In genomic region chr19:7476941-7477494, GRCh38 we compare ENCODE assay signal across 36 cellular contexts. TPM values are rescaled to one million over a fixed set of nuclear protein-coding genes. Genes with fewer than 3 reads are reported as not detected.
DNase-seq lines count a peak whose midpoint lies in the region; ATAC-seq, FAIRE-seq and TF ChIP-seq lines count a peak whose summit lies in the region.
"Had no signal": no experiment of that assay in that cellular context is flagged by ENCODE, and none has a peak within 500 bp of the region (broad histone marks: within the 10 kb centered on the region; RNA-seq: fewer than 3 reads in every experiment).

No MANE protein-coding gene starts in this region.

- H3K9me3 ChIP-seq in K562 (replicated peaks; ENCODE audit: control insufficient read depth, insufficient read depth, low read depth, low read length) (no peaks in the 10 kb centered on the region), smooth muscle cell (replicated peaks; ENCODE audit: low read depth) (no peaks in the 10 kb centered on the region)
- H3K9me3 ChIP-seq: A549, esophagus muscularis mucosa, left ventricle myocardium inferior, right lobe of liver, stomach, vagina had no signal

- FAIRE-seq in GM12892 (lab: Jason Lieb, UNC) (no peak), K562 (lab: Jason Lieb, UNC) (no peak)
- FAIRE-seq: A549, endometrium, GM18507, GM19239, islet of Langerhans had no signal

- no peaks in the 10 kb centered on the region for H3K36me3 Mint-ChIP-seq in naive B cell
- H3K36me3 Mint-ChIP-seq: CD4-positive, CD25-positive, alpha-beta regulatory T cell had no signal

- peaks cover 10 to 42% of the 10 kb centered on the region in 2 experiments for H3K4me1 ChIP-seq in K562 (replicated peaks in 1 of 2; ENCODE audit: control insufficient read depth in 2 of 2, insufficient read depth in 2 of 2, low read length in 2 of 2)
- H3K4me1 ChIP-seq in smooth muscle cell (ENCODE audit: low read depth) = peaks cover 5% of the 10 kb centered on the region
- H3K4me1 ChIP-seq: A549 had no signal

- in situ Hi-C loops in K562 (cut with MboI) = no loop called here

- H3K4me3 ChIP-seq in K562 (no peak overlapping the region), smooth muscle cell (no peak overlapping the region)
- H3K4me3 ChIP-seq: A549, esophagus muscularis mucosa, GM23248, left ventricle myocardium inferior, right lobe of liver, stomach, vagina had no signal

- H4K20me1 ChIP-seq in K562 (replicated peaks; ENCODE audit: control insufficient read depth, insufficient read depth, low read length) = no peaks in the 10 kb centered on the region
- H4K20me1 ChIP-seq in smooth muscle cell (ENCODE audit: low read depth) = no peaks in the 10 kb centered on the region

- H3K9ac ChIP-seq in K562 (ENCODE audit: insufficient read depth in 1 of 2, low read depth in 2 of 2, low read length in 2 of 2) (peak overlapping the region in 1 of 2 experiments; percentile 58; a peak in 1 of 4 replicates), smooth muscle cell (ENCODE audit: low read depth) (no peak overlapping the region)
- H3K9ac ChIP-seq: GM23248 had no signal

- peak overlapping the region in 4 of 6 donors; percentile 26 to 74 (median 66) for H3K27ac Mint-ChIP-seq in naive B cell
- H3K27ac Mint-ChIP-seq: activated CD4-positive, alpha-beta T cell treated with anti-CD3 and anti-CD28 coated beads for 36 hours; activated CD8-positive, alpha-beta T cell treated with anti-CD3 and anti-CD28 coated beads, Interleukin-2, amount 10 ng/mL, durations not matched to agents 7 days and 5 days; activated naive CD4-positive, alpha-beta T cell treated with anti-CD3 and anti-CD28 coated beads for 36 hours; HFFc6 had no signal

- H2AFZ ChIP-seq in K562 (ENCODE audit: low read depth, low read length) = no peak overlapping the region
- no peak overlapping the region for H2AFZ ChIP-seq in smooth muscle cell (ENCODE audit: low read depth)
- H2AFZ ChIP-seq: GM23248 had no signal

- TF ChIP-seq RAD21 in K562 (CRISPR knock-in tag; conservative IDR thresholded peaks at IDR 0.05 in 1 of 2, IDR thresholded peaks at IDR 0.05 in 1 of 2) = no peak

- no peaks in the 10 kb centered on the region for H3K9me1 ChIP-seq in K562 (ENCODE audit: control insufficient read depth, insufficient read depth, low read length)

- H3K27me3 Mint-ChIP-seq in naive B cell = no peaks in the 10 kb centered on the region
- H3K27me3 Mint-ChIP-seq: activated CD4-positive, alpha-beta T cell treated with anti-CD3 and anti-CD28 coated beads for 36 hours; CD4-positive, CD25-positive, alpha-beta regulatory T cell; progenitor cell of endocrine pancreas had no signal

- H3K36me3 ChIP-seq in K562 (ENCODE audit: control insufficient read depth, insufficient read depth, low read length) (no peaks in the 10 kb centered on the region), smooth muscle cell (ENCODE audit: low read depth) (no peaks in the 10 kb centered on the region)

- BruUV-seq in K562 (replicated peaks; lab: Mats Ljungman, UMichigan) = no TSS peak

- TF ChIP-seq CTCF in K562 (IDR thresholded peaks at IDR 0.05 in 2 of 3, conservative IDR thresholded peaks at IDR 0.05 in 1 of 3; ENCODE audit: insufficient read depth in 2 of 3, low read depth in 1 of 3, low read length in 3 of 3) (0 out of 6 replicates have a peak, but pooled peaks of 1 of the 3 experiments have one; percentile 7), smooth muscle cell (IDR thresholded peaks at IDR 0.05; ENCODE audit: borderline replicate concordance, insufficient read depth, poor library complexity, severe bottlenecking) (no peak)

- CTCF ChIA-PET in K562 (lab: Yijun Ruan, JAX; ENCODE audit: low intra/inter-chr PET ratio) = no interaction called here

- H3F3A ChIP-seq in smooth muscle cell (ENCODE audit: low read depth) = no peaks in the 10 kb centered on the region

- 0 out of 2 replicates have a peak, but pooled peaks have one; percentile 3 for TF ChIP-seq POLR2A in GM12892 (IDR thresholded peaks at IDR 0.05; ENCODE audit: low read depth, low read length)
- TF ChIP-seq POLR2A in K562 (conservative IDR thresholded peaks at IDR 0.05) = no peak

- H3K79me2 ChIP-seq in K562 (ENCODE audit: control insufficient read depth, insufficient read depth, low read length) = no peaks in the 10 kb centered on the region
- no peaks in the 10 kb centered on the region for H3K79me2 ChIP-seq in smooth muscle cell (ENCODE audit: low read depth)

- H3K27ac ChIP-seq in K562 (ENCODE audit: extremely low read depth, low read depth, low read length) = no peak overlapping the region
- no peak overlapping the region for H3K27ac ChIP-seq in smooth muscle cell (ENCODE audit: low read depth)
- H3K27ac ChIP-seq: A549, esophagus muscularis mucosa, GM23248, left ventricle myocardium inferior, right lobe of liver, vagina, VCaP had no signal

- no peak overlapping the region for H3K4me2 ChIP-seq in K562 (ENCODE audit: insufficient read depth, low read length)
- no peak overlapping the region for H3K4me2 ChIP-seq in smooth muscle cell
- H3K4me2 ChIP-seq: A549 had no signal

- H3K4me1 Mint-ChIP-seq in naive B cell = peaks cover 5 to 37% (median 17%) of the 10 kb centered on the region in 3 donors
- H3K4me1 Mint-ChIP-seq: activated CD4-positive, alpha-beta T cell treated with anti-CD3 and anti-CD28 coated beads for 36 hours had no signal

- H3K4me3 Mint-ChIP-seq in naive B cell = no peak overlapping the region
- H3K4me3 Mint-ChIP-seq: activated CD4-positive, alpha-beta T cell treated with anti-CD3 and anti-CD28 coated beads for 36 hours; activated CD8-positive, alpha-beta T cell treated with anti-CD3 and anti-CD28 coated beads, Interleukin-2, amount 10 ng/mL, durations not matched to agents 7 days and 5 days; activated naive CD4-positive, alpha-beta T cell treated with anti-CD3 and anti-CD28 coated beads for 36 hours; HFFc6 had no signal

- 55% methylated on average over 22 of the region's 31 CpGs for WGBS in K562 (ENCODE audit: insufficient coverage, low coverage, missing lambda C conversion rate)
- 91% methylated on average over 18 of the region's 31 CpGs for WGBS in smooth muscle cell (ENCODE audit: low lambda C conversion rate)

- no peak for DNase-seq in GM12892 (ENCODE audit: insufficient read length)
- DNase-seq in K562 (ENCODE audit: extremely low read depth in 1 of 4, low spot score in 3 of 4) = no peak
- no peak for DNase-seq in naive B cell
- DNase-seq in smooth muscle cell (lab: John Stamatoyannopoulos, UW; ENCODE audit: unreplicated experiment) = no peak
- DNase-seq in SK-N-DZ (ENCODE audit: low spot score) = no peak
- DNase-seq: activated CD4-positive, alpha-beta T cell treated with anti-CD3 and anti-CD28 coated beads for 36 hours; activated CD8-positive, alpha-beta T cell treated with anti-CD3 and anti-CD28 coated beads, Interleukin-2, amount 10 ng/mL, durations not matched to agents 7 days and 5 days; activated naive CD4-positive, alpha-beta T cell treated with anti-CD3 and anti-CD28 coated beads for 36 hours; caudate nucleus; CD4-positive, CD25-positive, alpha-beta regulatory T cell; dermis blood vessel endothelial cell; DMS79 treated with DMSO at 0.1 percent for 48 hours; GM23248; HFFc6; KG1; left ventricle myocardium inferior; mesendoderm; MM.1S; NCI-H1436 treated with DMSO at 0.1 percent for 48 hours; NCI-H2081 treated with DMSO at 0.1 percent for 48 hours; NCI-H345; right lobe of liver; Right ventricle myocardium superior; stimulated activated CD8-positive, alpha-beta memory T cell treated with anti-CD3 and anti-CD28 coated beads, Interleukin-4, amount 100 ng/mL, for 48 hours; stomach; T-helper 9 cell had no signal

- no peak for TF ChIP-seq EP300 in K562 (IDR thresholded peaks at IDR 0.05; ENCODE audit: low read length)

- POLR2A ChIA-PET in K562 (lab: Yijun Ruan, JAX) = interaction anchor here (0.6 kb wide), 1 partner anchor 9 kb away, joined by 3 read pairs; no protein-coding TSS in a partner anchor

- H3K9me3 Mint-ChIP-seq in naive B cell = no peaks in the 10 kb centered on the region
- H3K9me3 Mint-ChIP-seq: activated naive CD4-positive, alpha-beta T cell treated with anti-CD3 and anti-CD28 coated beads for 36 hours; CD4-positive, CD25-positive, alpha-beta regulatory T cell; HFFc6 had no signal

- intact Hi-C loops in K562 (cut with micrococcal nuclease) = no loop called here

- ATAC-seq in K562 (no peak), naive B cell (ENCODE audit: low read depth in 2 of 2) (no peak), HG03280 (IDR thresholded peaks at IDR 0.05; ENCODE audit: unreplicated experiment) (no peak)
- ATAC-seq: activated CD8-positive, alpha-beta T cell treated with anti-CD3 and anti-CD28 coated beads, Interleukin-2, amount 10 ng/mL, durations not matched to agents 7 days and 5 days had no signal

- no peaks in the 10 kb centered on the region for H3K27me3 ChIP-seq in K562 (ENCODE audit: control insufficient read depth in 2 of 2, insufficient read depth in 2 of 2, low read length in 2 of 2)
- H3K27me3 ChIP-seq in smooth muscle cell (ENCODE audit: low read depth) = no peaks in the 10 kb centered on the region
- H3K27me3 ChIP-seq: esophagus muscularis mucosa, right lobe of liver, stomach, vagina had no signal

RNA-seq across cellular contexts. Expression of gene PEX11G, which starts 11.8 kb away (rescaled TPM):
- polyA plus RNA-seq in GM12892 (2012; ENCODE audit: missing spikeins) = 0.87 TPM
- total RNA-seq in K562 (2011; cell fraction: chromatin; rRNA removed; ENCODE audit: low replicate concordance) = 1.5 and 4.5 TPM in 2 replicates
- 3.2 and 5.0 TPM in 2 replicates for total RNA-seq in K562 (2011; cell fraction: nucleolus; rRNA removed)
- total RNA-seq in K562 (2011; cell fraction: nucleoplasm; rRNA removed) = 1.8 and 2.3 TPM in 2 replicates
- 1.7 and 3.2 TPM in 2 replicates for total RNA-seq in K562 (2014; rRNA removed)
- total RNA-seq in K562 (2014; rRNA removed; fragmentation: Illumina TruSeq; extraction: Trizol) = 0.29 and 0.32 TPM in 2 replicates
- total RNA-seq in K562 (2015; rRNA removed; fragmentation: Illumina TruSeq; extraction: Trizol) = 0.47 and 0.98 TPM in 2 replicates
- 1.8 and 2.1 TPM in 2 replicates for total RNA-seq in K562 (2021)
- polyA plus RNA-seq in K562 (2011; rRNA removed) = 0.86 and 1.6 TPM in 2 replicates
- 2.2 and 5.5 TPM in 2 replicates for polyA plus RNA-seq in K562 (2011; cell fraction: cytosol; rRNA removed)
- 1.9 and 3.8 TPM in 2 replicates for polyA plus RNA-seq in K562 (2011; cell fraction: nucleus; rRNA removed)
- 1.8 and 3.7 TPM in 2 replicates for polyA plus RNA-seq in K562 (2012)
- polyA plus RNA-seq in K562 (2014; fragmentation: Illumina TruSeq; extraction: Trizol) = 0.54 and 0.79 TPM in 2 replicates
- under 1 TPM in 1 of 2 experiments, not detected in 1; 0.07 TPM for polyA plus RNA-seq in K562 (2014; fragmentation: Nextera tagmentation; extraction: Ambion mirVana)
- polyA plus RNA-seq in K562 (2014; rRNA removed) = 1.5 and 2.2 TPM in 2 replicates
- 0.51 and 0.70 TPM in 2 replicates for polyA minus RNA-seq in K562 (2011; rRNA and poly(A)+ RNA removed)
- polyA minus RNA-seq in K562 (2011; cell fraction: cytosol; rRNA and poly(A)+ RNA removed) = 1.0 TPM in 1 of 2 replicates, not detected in the other
- 1.6 and 1.7 TPM in 2 replicates for polyA minus RNA-seq in K562 (2011; cell fraction: nucleus; rRNA and poly(A)+ RNA removed)
- polyA plus RNA-seq in naive B cell (ENCODE audit: low read depth in 6 of 6) = 1 to 10 TPM in 3 of 6 donors, under 1 TPM in 3; 0.52 to 4.4 (median 1.2) TPM
- 3.8 TPM in 1 of 2 replicates, not detected in the other for total RNA-seq in smooth muscle cell
- polyA plus RNA-seq in smooth muscle cell = 4.3 and 6.4 TPM in 2 replicates
- 3.7 and 4.4 TPM in 2 replicates for polyA plus RNA-seq in SK-N-DZ (2014; cell fraction: cytosol; rRNA removed)
- polyA plus RNA-seq in SK-N-DZ (2014; cell fraction: nucleus; rRNA removed) = 0.30 and 1.8 TPM in 2 replicates
- total RNA-seq: CD4-positive, CD25-positive, alpha-beta regulatory T cell had no signal

RNA-seq across cellular contexts. Expression of gene ZNF358, which starts 38.9 kb away (rescaled TPM):
- polyA plus RNA-seq in GM12892 (2012; ENCODE audit: missing spikeins) = 0.72 TPM
- total RNA-seq in K562 (2011; cell fraction: chromatin; rRNA removed; ENCODE audit: low replicate concordance) = 0.39 and 3.7 TPM in 2 replicates
- 1.8 and 2.5 TPM in 2 replicates for total RNA-seq in K562 (2011; cell fraction: nucleolus; rRNA removed)
- total RNA-seq in K562 (2011; cell fraction: nucleoplasm; rRNA removed) = 2.4 and 2.6 TPM in 2 replicates
- 5.9 and 8.0 TPM in 2 replicates for total RNA-seq in K562 (2014; rRNA removed)
- total RNA-seq in K562 (2014; rRNA removed; fragmentation: Illumina TruSeq; extraction: Trizol) = 1.4 and 2.4 TPM in 2 replicates
- total RNA-seq in K562 (2015; rRNA removed; fragmentation: Illumina TruSeq; extraction: Trizol) = 4.1 and 4.6 TPM in 2 replicates
- total RNA-seq in K562 (2021) = 9.1 and 9.3 TPM in 2 replicates
- polyA plus RNA-seq in K562 (2011; rRNA removed) = 4.9 and 7.6 TPM in 2 replicates
- polyA plus RNA-seq in K562 (2011; cell fraction: cytosol; rRNA removed) = 11.3 and 16.2 TPM in 2 replicates
- 4.4 and 6.5 TPM in 2 replicates for polyA plus RNA-seq in K562 (2011; cell fraction: nucleus; rRNA removed)
- 7.0 and 15.6 TPM in 2 replicates for polyA plus RNA-seq in K562 (2012)
- 12.9 and 17.2 TPM in 2 replicates for polyA plus RNA-seq in K562 (2014; fragmentation: Illumina TruSeq; extraction: Trizol)
- polyA plus RNA-seq in K562 (2014; fragmentation: Nextera tagmentation; extraction: Ambion mirVana) = under 1 TPM; 0.04 TPM
- polyA plus RNA-seq in K562 (2014; rRNA removed) = 5.3 and 6.3 TPM in 2 replicates
- 1.1 and 1.6 TPM in 2 replicates for polyA minus RNA-seq in K562 (2011; rRNA and poly(A)+ RNA removed)
- polyA minus RNA-seq in K562 (2011; cell fraction: cytosol; rRNA and poly(A)+ RNA removed) = 3.9 and 6.9 TPM in 2 replicates
- polyA minus RNA-seq in K562 (2011; cell fraction: nucleus; rRNA and poly(A)+ RNA removed) = 1.1 and 2.1 TPM in 2 replicates
- polyA plus RNA-seq in naive B cell (ENCODE audit: low read depth in 6 of 6) = 1 to 10 TPM in 5 of 6 donors, under 1 TPM in 1; 0.94 to 3.5 (median 1.6) TPM
- 47.9 and 67.2 TPM in 2 replicates for total RNA-seq in smooth muscle cell
- polyA plus RNA-seq in smooth muscle cell = 34.4 and 40.8 TPM in 2 replicates
- 48.8 and 53.6 TPM in 2 replicates for polyA plus RNA-seq in SK-N-DZ (2014; cell fraction: cytosol; rRNA removed)
- polyA plus RNA-seq in SK-N-DZ (2014; cell fraction: nucleus; rRNA removed) = 22.6 and 23.8 TPM in 2 replicates

RNA-seq across cellular contexts. Expression of gene MCOLN1, which starts 45.4 kb away (rescaled TPM):
- 3.9 TPM for polyA plus RNA-seq in GM12892 (2012; ENCODE audit: missing spikeins)
- 31.5 and 96.4 TPM in 2 replicates for total RNA-seq in K562 (2011; cell fraction: chromatin; rRNA removed; ENCODE audit: low replicate concordance)
- total RNA-seq in K562 (2011; cell fraction: nucleolus; rRNA removed) = 70.1 and 71.4 TPM in 2 replicates
- total RNA-seq in K562 (2011; cell fraction: nucleoplasm; rRNA removed) = 41.6 and 43.7 TPM in 2 replicates
- total RNA-seq in K562 (2014; rRNA removed) (3.9 and 7.4 TPM in 2 replicates), K562 (2014; rRNA removed; fragmentation: Illumina TruSeq; extraction: Trizol) (1.5 and 2.6 TPM in 2 replicates), K562 (2015; rRNA removed; fragmentation: Illumina TruSeq; extraction: Trizol) (3.5 and 4.9 TPM in 2 replicates), K562 (2021) (14.2 and 15.1 TPM in 2 replicates), smooth muscle cell (5.5 and 9.8 TPM in 2 replicates)
- polyA plus RNA-seq in K562 (2011; rRNA removed) (10.6 and 12.0 TPM in 2 replicates), K562 (2014; fragmentation: Illumina TruSeq; extraction: Trizol) (7.1 and 8.9 TPM in 2 replicates), K562 (2014; fragmentation: Nextera tagmentation; extraction: Ambion mirVana) (under 1 TPM; 0.25 to 0.83 TPM), K562 (2014; rRNA removed) (15.4 and 17.0 TPM in 2 replicates), naive B cell (ENCODE audit: low read depth in 6 of 6) (1 to 10 TPM; 5.0 to 8.9 (median 6.7) TPM), smooth muscle cell (19.2 and 35.2 TPM in 2 replicates)
- 10.0 and 24.6 TPM in 2 replicates for polyA plus RNA-seq in K562 (2011; cell fraction: cytosol; rRNA removed)
- 37.8 and 59.0 TPM in 2 replicates for polyA plus RNA-seq in K562 (2011; cell fraction: nucleus; rRNA removed)
- polyA plus RNA-seq in K562 (2012) = 11.8 and 15.7 TPM in 2 replicates
- polyA minus RNA-seq in K562 (2011; rRNA and poly(A)+ RNA removed) = 4.7 and 8.5 TPM in 2 replicates
- 7.9 and 10.4 TPM in 2 replicates for polyA minus RNA-seq in K562 (2011; cell fraction: cytosol; rRNA and poly(A)+ RNA removed)
- 9.4 and 11.6 TPM in 2 replicates for polyA minus RNA-seq in K562 (2011; cell fraction: nucleus; rRNA and poly(A)+ RNA removed)
- polyA plus RNA-seq in SK-N-DZ (2014; cell fraction: cytosol; rRNA removed) = 5.5 and 6.4 TPM in 2 replicates
- 24.2 and 29.8 TPM in 2 replicates for polyA plus RNA-seq in SK-N-DZ (2014; cell fraction: nucleus; rRNA removed)

RNA-seq across cellular contexts. Expression of gene PNPLA6, which starts 58.5 kb away (rescaled TPM):
- polyA plus RNA-seq in GM12892 (2012; ENCODE audit: missing spikeins) = 25.4 TPM
- 25.7 and 85.1 TPM in 2 replicates for total RNA-seq in K562 (2011; cell fraction: chromatin; rRNA removed; ENCODE audit: low replicate concordance)
- total RNA-seq in K562 (2011; cell fraction: nucleolus; rRNA removed) = 82.6 and 98.1 TPM in 2 replicates
- total RNA-seq in K562 (2011; cell fraction: nucleoplasm; rRNA removed) = 36.0 and 52.2 TPM in 2 replicates
- total RNA-seq in K562 (2014; rRNA removed) = 19.6 and 25.6 TPM in 2 replicates
- total RNA-seq in K562 (2014; rRNA removed; fragmentation: Illumina TruSeq; extraction: Trizol) = 3.2 and 6.5 TPM in 2 replicates
- total RNA-seq in K562 (2015; rRNA removed; fragmentation: Illumina TruSeq; extraction: Trizol) = 8.3 and 9.6 TPM in 2 replicates
- 30.2 and 32.3 TPM in 2 replicates for total RNA-seq in K562 (2021)
- 7.4 and 16.1 TPM in 2 replicates for polyA plus RNA-seq in K562 (2011; rRNA removed)
- 10.8 and 19.2 TPM in 2 replicates for polyA plus RNA-seq in K562 (2011; cell fraction: cytosol; rRNA removed)
- polyA plus RNA-seq in K562 (2011; cell fraction: nucleus; rRNA removed) = 41.4 and 57.5 TPM in 2 replicates
- 18.1 and 35.8 TPM in 2 replicates for polyA plus RNA-seq in K562 (2012)
- 9.9 and 12.8 TPM in 2 replicates for polyA plus RNA-seq in K562 (2014; fragmentation: Illumina TruSeq; extraction: Trizol)
- under 1 TPM; 0.07 to 0.74 TPM for polyA plus RNA-seq in K562 (2014; fragmentation: Nextera tagmentation; extraction: Ambion mirVana)
- polyA plus RNA-seq in K562 (2014; rRNA removed) = 15.7 and 17.0 TPM in 2 replicates
- polyA minus RNA-seq in K562 (2011; rRNA and poly(A)+ RNA removed) = 6.2 and 8.8 TPM in 2 replicates
- polyA minus RNA-seq in K562 (2011; cell fraction: cytosol; rRNA and poly(A)+ RNA removed) = 16.3 and 30.6 TPM in 2 replicates
- polyA minus RNA-seq in K562 (2011; cell fraction: nucleus; rRNA and poly(A)+ RNA removed) = 23.7 and 30.1 TPM in 2 replicates
- polyA plus RNA-seq in naive B cell (ENCODE audit: low read depth in 6 of 6) = 1 to 10 TPM; 4.1 to 9.6 (median 6.6) TPM
- 40.7 and 55.6 TPM in 2 replicates for total RNA-seq in smooth muscle cell
- polyA plus RNA-seq in smooth muscle cell = 22.3 and 40.0 TPM in 2 replicates
- polyA plus RNA-seq in SK-N-DZ (2014; cell fraction: cytosol; rRNA removed) = 23.4 and 29.0 TPM in 2 replicates
- polyA plus RNA-seq in SK-N-DZ (2014; cell fraction: nucleus; rRNA removed) = 49.0 and 70.3 TPM in 2 replicates
